In genomic region chr10:93697207-93697606, GRCh38 we compare ENCODE assay signal across 27 cellular contexts. TPM values are rescaled to one million over a fixed set of nuclear protein-coding genes. Genes with fewer than 3 reads are reported as not detected.
A peak's percentile ranks its signal among the peaks of the same experiment; 100 is the strongest.
DNase-seq lines count a peak whose midpoint lies in the region; ATAC-seq and TF ChIP-seq lines count a peak whose summit lies in the region.
"Had no signal": no experiment of that assay in that cellular context is flagged by ENCODE, and none has a peak within 500 bp of the region (broad histone marks: within the 10 kb centered on the region; RNA-seq: fewer than 3 reads in every experiment).

No MANE protein-coding gene starts in this region.

- H3K27me3 ChIP-seq in Loucy (ENCODE audit: insufficient read depth, low read length, poor library complexity, severe bottlenecking), result no peaks in the 10 kb centered on the region
- H3K27me3 ChIP-seq in dorsolateral prefrontal cortex, result no peaks in the 10 kb centered on the region
- H3K27me3 ChIP-seq: suprapubic skin, upper lobe of right lung had no signal

- peak overlapping the region; percentile 47 for H3K27ac Mint-ChIP-seq in activated T-helper 17 cell treated with anti-CD3 and anti-CD28 coated beads, Interleukin-2, amount 50 U/mL, for 72 hours
- no peak overlapping the region for H3K27ac Mint-ChIP-seq in osteocyte (ENCODE audit: unreplicated experiment)
- H3K27ac Mint-ChIP-seq: activated CD8-positive, alpha-beta T cell treated with anti-CD3 and anti-CD28 coated beads, Interleukin-2, amount 10 ng/mL, durations not matched to agents 7 days and 5 days; memory B cell; T-helper 1 cell treated with Interleukin-12 subunit alpha and Interleukin-12 subunit beta and Interleukin-4 antibody, amounts not matched to agents 30 μg/mL and 1 μg/mL, for 36 hours had no signal

- peaks cover 78% of the 10 kb centered on the region for H3K36me3 Mint-ChIP-seq in activated T-helper 17 cell treated with anti-CD3 and anti-CD28 coated beads, Interleukin-2, amount 50 U/mL, for 72 hours (ENCODE audit: low read depth)
- H3K36me3 Mint-ChIP-seq in osteocyte (ENCODE audit: unreplicated experiment), result peaks cover 36% of the 10 kb centered on the region

- peaks cover 26% of the 10 kb centered on the region for H3K4me1 ChIP-seq in Loucy (ENCODE audit: insufficient read depth, low read length, poor library complexity, severe bottlenecking)

- POLR2A ChIA-PET in GM10248 (lab: Yijun Ruan, JAX), result no interaction called here

- CTCF ChIA-PET in GM10248 (lab: Yijun Ruan, JAX), result interaction anchor here (2.5 kb wide), 1 partner anchor 18 kb away, joined by 10 read pairs; no protein-coding TSS in a partner anchor

- H3K4me2 ChIP-seq in Loucy (ENCODE audit: low read depth, low read length, poor library complexity, severe bottlenecking), result peak overlapping the region; percentile 10

- DNase-seq in GM10248 (ENCODE audit: extremely low spot score) (no peak), osteocyte (ENCODE audit: extremely low spot score, unreplicated experiment) (no peak), AG20443 (ENCODE audit: low spot score) (no peak), dorsolateral prefrontal cortex (no peak)
- DNase-seq: activated CD8-positive, alpha-beta T cell treated with anti-CD3 and anti-CD28 coated beads, Interleukin-2, amount 10 ng/mL, durations not matched to agents 7 days and 5 days; activated effector memory CD4-positive, alpha-beta T cell treated with Interleukin-2 at 50 U/mL for 16 hours; activated T-cell treated with anti-CD3 and anti-CD28 coated beads for 4 hours; aorta; foreskin fibroblast; head of caudate nucleus; NCI-H1436 treated with DMSO at 0.1 percent for 48 hours; NCI-H774; stimulated activated naive CD4-positive, alpha-beta T cell; upper lobe of right lung had no signal

- peaks cover 8% of the 10 kb centered on the region for H4K20me1 ChIP-seq in Loucy (ENCODE audit: insufficient read depth, low read length, poor library complexity, severe bottlenecking)

- H3K36me3 ChIP-seq in Loucy (ENCODE audit: insufficient read depth, low read length), result peaks cover 22% of the 10 kb centered on the region

- H3K9ac ChIP-seq in Loucy (ENCODE audit: low read depth, low read length, poor library complexity, severe bottlenecking), result no peak overlapping the region

- H3K4me3 ChIP-seq in Loucy (ENCODE audit: low read length, poor library complexity, severe bottlenecking) (no peak overlapping the region), dorsolateral prefrontal cortex (no peak overlapping the region)
- H3K4me3 ChIP-seq: GM12878, skin epidermis, suprapubic skin, upper lobe of right lung had no signal

- intact Hi-C loops in dorsolateral prefrontal cortex (cut with DNase I), result no loop called here

- no peaks in the 10 kb centered on the region for H3K9me3 Mint-ChIP-seq in activated T-helper 17 cell treated with anti-CD3 and anti-CD28 coated beads, Interleukin-2, amount 50 U/mL, for 72 hours
- no peaks in the 10 kb centered on the region for H3K9me3 Mint-ChIP-seq in osteocyte (ENCODE audit: unreplicated experiment)
- H3K9me3 Mint-ChIP-seq: memory B cell; T-helper 1 cell treated with Interleukin-12 subunit alpha and Interleukin-12 subunit beta and Interleukin-4 antibody, amounts not matched to agents 30 μg/mL and 1 μg/mL, for 36 hours had no signal

- no peak overlapping the region for H3K27ac ChIP-seq in dorsolateral prefrontal cortex
- H3K27ac ChIP-seq: RWPE1, skin epidermis, suprapubic skin, upper lobe of right lung had no signal

- H2AFZ ChIP-seq in Loucy (ENCODE audit: low read length), result no peak overlapping the region

- H3K4me1 Mint-ChIP-seq in activated T-helper 17 cell treated with anti-CD3 and anti-CD28 coated beads, Interleukin-2, amount 50 U/mL, for 72 hours, result peaks cover 13% of the 10 kb centered on the region
- H3K4me1 Mint-ChIP-seq in osteocyte (ENCODE audit: unreplicated experiment), result peaks cover 2% of the 10 kb centered on the region

- no peaks in the 10 kb centered on the region for H3K9me3 ChIP-seq in Loucy (ENCODE audit: insufficient read depth, low read depth, low read length)
- H3K9me3 ChIP-seq: suprapubic skin, upper lobe of right lung had no signal

- H3K79me2 ChIP-seq in Loucy (ENCODE audit: insufficient read depth, low read length), result peaks cover 30% of the 10 kb centered on the region

- TF ChIP-seq CTCF in GM10248 (IDR thresholded peaks at IDR 0.05; ENCODE audit: control extremely low read depth, extremely low read depth, low read depth, missing control alignments) (peak; percentile 4), Loucy (conservative IDR thresholded peaks at IDR 0.05; ENCODE audit: low read length) (peak; percentile 47), osteocyte (IDR thresholded peaks at IDR 0.05) (peak; percentile 29), dorsolateral prefrontal cortex (IDR thresholded peaks at IDR 0.05 in 54 of 56, conservative IDR thresholded peaks at IDR 0.05 in 2 of 56; ENCODE audit: low read depth in 1 of 56, partially characterized antibody in 56 of 56) (peak in 1 of 56 donors; percentile 13)

- no peak for ATAC-seq in activated T-helper 17 cell treated with anti-CD3 and anti-CD28 coated beads, Interleukin-2, amount 50 U/mL, for 72 hours (replicated peaks)
- ATAC-seq in activated CD4-positive, CD25-positive, alpha-beta regulatory T cell treated with anti-CD3 and anti-CD28 coated beads, Interleukin-2, amount 50 U/mL, for 24 hours, result no peak
- ATAC-seq: activated CD8-positive, alpha-beta T cell treated with anti-CD3 and anti-CD28 coated beads, Interleukin-2, amount 10 ng/mL, durations not matched to agents 7 days and 5 days; esophagus mucosa; GM12878; HCT116; left lobe of liver; upper lobe of right lung had no signal

- H3K9me2 ChIP-seq in Loucy (replicated peaks; ENCODE audit: low read depth, low read length), result no peaks in the 10 kb centered on the region

- H3K4me3 Mint-ChIP-seq in activated T-helper 17 cell treated with anti-CD3 and anti-CD28 coated beads, Interleukin-2, amount 50 U/mL, for 72 hours, result no peak overlapping the region
- no peak overlapping the region for H3K4me3 Mint-ChIP-seq in osteocyte (ENCODE audit: unreplicated experiment)
- H3K4me3 Mint-ChIP-seq: activated CD8-positive, alpha-beta T cell treated with anti-CD3 and anti-CD28 coated beads, Interleukin-2, amount 10 ng/mL, durations not matched to agents 7 days and 5 days; activated naive CD8-positive, alpha-beta T cell; memory B cell; T-helper 1 cell treated with Interleukin-12 subunit alpha and Interleukin-12 subunit beta and Interleukin-4 antibody, amounts not matched to agents 30 μg/mL and 1 μg/mL, for 36 hours had no signal

- H3F3A ChIP-seq in Loucy (ENCODE audit: low read depth), result peaks cover 2% of the 10 kb centered on the region; the same call in 1 of the 2 replicates

- H3K27me3 Mint-ChIP-seq in activated T-helper 17 cell treated with anti-CD3 and anti-CD28 coated beads, Interleukin-2, amount 50 U/mL, for 72 hours, result no peaks in the 10 kb centered on the region
- H3K27me3 Mint-ChIP-seq in osteocyte (ENCODE audit: unreplicated experiment), result no peaks in the 10 kb centered on the region
- H3K27me3 Mint-ChIP-seq: activated naive CD8-positive, alpha-beta T cell; memory B cell had no signal

RNA-seq across cellular contexts. Expression of gene FRA10AC1, which starts 5.2 kb away (rescaled TPM):
- total RNA-seq in activated T-helper 17 cell treated with anti-CD3 and anti-CD28 coated beads, Interleukin-2, amount 50 U/mL, for 72 hours, result 10 to 100 TPM; 15.5 to 19.8 TPM
- 13.0 and 15.0 TPM in 2 replicates for total RNA-seq in osteocyte
- 10 to 100 TPM; 12.5 to 64.1 (median 31.2) TPM for total RNA-seq in dorsolateral prefrontal cortex
